12 cellular contexts compared by ENCODE assay signal in genomic region chr13:19713186-19713965, GRCh38.
A peak's percentile ranks its signal among the peaks of the same experiment; 100 is the strongest.
DNase-seq lines count a peak whose midpoint lies in the region; ATAC-seq and TF ChIP-seq lines count a peak whose summit lies in the region.
"Had no signal": no experiment of that assay in that cellular context is flagged by ENCODE, and none has a peak within 500 bp of the region (broad histone marks: within the 10 kb centered on the region; RNA-seq: fewer than 3 reads in every experiment).

No MANE protein-coding gene starts in this region.

- peaks cover 5% of the 10 kb centered on the region for H4K20me1 ChIP-seq in smooth muscle cell (ENCODE audit: low read depth)

- intact Hi-C loops in activated naive CD4-positive, alpha-beta T cell treated with anti-CD3 and anti-CD28 coated beads for 36 hours (cut with micrococcal nuclease), result loop anchor here (5.0 kb wide), 1 partner anchor 81 kb away; the partner anchor contains the start of gene MPHOSPH8

- no peaks in the 10 kb centered on the region for H3K9me3 Mint-ChIP-seq in activated naive CD4-positive, alpha-beta T cell treated with anti-CD3 and anti-CD28 coated beads for 36 hours

- H3K36me3 Mint-ChIP-seq in activated naive CD4-positive, alpha-beta T cell treated with anti-CD3 and anti-CD28 coated beads for 36 hours (ENCODE audit: low read depth), result peaks cover 20% of the 10 kb centered on the region

- peaks cover 22% of the 10 kb centered on the region for H3K79me2 ChIP-seq in smooth muscle cell (ENCODE audit: low read depth)

- H3K4me3 ChIP-seq in epithelial cell of esophagus (ENCODE audit: low read length) (no peak overlapping the region), smooth muscle cell (no peak overlapping the region)

- H3K4me1 ChIP-seq in smooth muscle cell (ENCODE audit: low read depth), result peaks cover 4% of the 10 kb centered on the region

- ATAC-seq in GM18519 (IDR thresholded peaks at IDR 0.05; ENCODE audit: low FRiP score, unreplicated experiment), result no peak
- no peak for ATAC-seq in HG02981 (IDR thresholded peaks at IDR 0.05; ENCODE audit: unreplicated experiment)

- no peak overlapping the region for H2AFZ ChIP-seq in smooth muscle cell (ENCODE audit: low read depth)

- CTCF ChIA-PET in activated naive CD4-positive, alpha-beta T cell treated with anti-CD3 and anti-CD28 coated beads for 36 hours (lab: Charles Lee), result interaction anchor here (0.6 kb wide), 1 partner anchor 153 kb away, joined by 3 read pairs; no protein-coding TSS in a partner anchor

- H3K4me3 Mint-ChIP-seq in activated naive CD4-positive, alpha-beta T cell treated with anti-CD3 and anti-CD28 coated beads for 36 hours, result no peak overlapping the region

- H3K27ac ChIP-seq in smooth muscle cell (ENCODE audit: low read depth), result peak overlapping the region; percentile 59

- H3K9ac ChIP-seq in smooth muscle cell (ENCODE audit: low read depth), result no peak overlapping the region

- H3K27ac Mint-ChIP-seq in activated naive CD4-positive, alpha-beta T cell treated with anti-CD3 and anti-CD28 coated beads for 36 hours, result no peak overlapping the region
- H3K27ac Mint-ChIP-seq: progenitor cell of endocrine pancreas had no signal

- H3K9me3 ChIP-seq in smooth muscle cell (replicated peaks; ENCODE audit: low read depth), result no peaks in the 10 kb centered on the region

- peak overlapping the region; percentile 6 for H3K4me2 ChIP-seq in smooth muscle cell

- no peaks in the 10 kb centered on the region for H3F3A ChIP-seq in smooth muscle cell (ENCODE audit: low read depth)

- TF ChIP-seq CTCF in epithelial cell of esophagus (IDR thresholded peaks at IDR 0.05; ENCODE audit: insufficient read depth, low read depth, low read length, missing control alignments) (no peak), smooth muscle cell (IDR thresholded peaks at IDR 0.05; ENCODE audit: borderline replicate concordance, insufficient read depth, poor library complexity, severe bottlenecking) (no peak)

- DNase-seq in activated naive CD4-positive, alpha-beta T cell treated with anti-CD3 and anti-CD28 coated beads for 36 hours, result peak; percentile 32
- no peak for DNase-seq in activated naive CD4-positive, alpha-beta T cell treated with Interleukin-2 at 50 U/mL for 16 hours
- peak; percentile 81 for DNase-seq in RPMI7951 (ENCODE audit: low read depth)
- DNase-seq in epithelial cell of esophagus (ENCODE audit: low read depth), result peak; percentile 47
- no peak for DNase-seq in smooth muscle cell (lab: John Stamatoyannopoulos, UW; ENCODE audit: unreplicated experiment)
- no peak for DNase-seq in NCI-H345 (lab: John Stamatoyannopoulos, UW)
- DNase-seq: activated gamma-delta T cell, KG1, NCI-H748 treated with DMSO at 0.1 percent for 48 hours had no signal

- no peaks in the 10 kb centered on the region for H3K27me3 Mint-ChIP-seq in activated naive CD4-positive, alpha-beta T cell treated with anti-CD3 and anti-CD28 coated beads for 36 hours (ENCODE audit: low read depth)
- H3K27me3 Mint-ChIP-seq: progenitor cell of endocrine pancreas had no signal

- WGBS in smooth muscle cell (ENCODE audit: low lambda C conversion rate), result 57% methylated on average over 10 of the region's 10 CpGs

- H3K36me3 ChIP-seq in smooth muscle cell (ENCODE audit: low read depth), result peaks cover 6% of the 10 kb centered on the region

- H3K27me3 ChIP-seq in smooth muscle cell (ENCODE audit: low read depth), result no peaks in the 10 kb centered on the region

- H3K4me1 Mint-ChIP-seq in activated naive CD4-positive, alpha-beta T cell treated with anti-CD3 and anti-CD28 coated beads for 36 hours (ENCODE audit: low read depth), result peaks cover 21% of the 10 kb centered on the region

Comparison
In these comparisons a context has a peak if more than half of its experiments do, and no peak if none do; other contexts are left out.
1. DNase-seq: peak in activated naive CD4-positive, alpha-beta T cell treated with anti-CD3 and anti-CD28 coated beads for 36 hours (single experiment), RPMI7951 (single experiment) and epithelial cell of esophagus (single experiment); none in activated naive CD4-positive, alpha-beta T cell treated with Interleukin-2 at 50 U/mL for 16 hours (single experiment), smooth muscle cell (single experiment) and NCI-H345 (single experiment).